In genomic region chr12:19605720-19606119, GRCh38 we compare ENCODE assay signal across 11 cellular contexts.
"Had no signal": no experiment of that assay in that cellular context is flagged by ENCODE, and none has a peak within 500 bp of the region (broad histone marks: within the 10 kb centered on the region; RNA-seq: fewer than 3 reads in every experiment).

No MANE protein-coding gene starts in this region.

- H3K9me3 ChIP-seq: HAP-1 had no signal

- ATAC-seq: GM23338, HCT116 had no signal

- H3K4me1 ChIP-seq: HAP-1 had no signal

- H3K36me3 ChIP-seq: HAP-1 had no signal

- H3K9ac ChIP-seq: GM23248 had no signal

- H2AFZ ChIP-seq: GM23248, GM23338 had no signal

- H3K27ac ChIP-seq: GM23248 had no signal

- H3K4me3 ChIP-seq: GM23248, GM23338, HAP-1 had no signal

- DNase-seq: GM23248, GOT3, H7, H9, HCEC 1CT, HFFc6 had no signal

- FAIRE-seq: H1, H54 had no signal

- H3K4me2 ChIP-seq: GM23338 had no signal
